Comparison of ENCODE assay signal across 2 cellular contexts in genomic region chr14:32762886-32763285, GRCh38.
TF ChIP-seq lines count a peak whose summit lies in the region.

No MANE protein-coding gene starts in this region.

TF ChIP-seq in SK-N-SH, 30 proteins besides CTCF, POLR2A, EP300 and RAD21 (continued from another document):
- no peak for TF ChIP-seq REST (IDR thresholded peaks at IDR 0.05; ENCODE audit: low read depth, low read length)
- no peak for TF ChIP-seq TCF12 (IDR thresholded peaks at IDR 0.05)
- TF ChIP-seq, protein P1, sequence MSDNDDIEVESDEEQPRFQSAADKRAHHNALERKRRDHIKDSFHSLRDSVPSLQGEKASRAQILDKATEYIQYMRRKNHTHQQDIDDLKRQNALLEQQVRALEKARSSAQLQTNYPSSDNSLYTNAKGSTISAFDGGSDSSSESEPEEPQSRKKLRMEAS (IDR thresholded peaks at IDR 0.05; ENCODE audit: low read depth) = no peak
- TF ChIP-seq RCOR1 (IDR thresholded peaks at IDR 0.05; ENCODE audit: low read length) = no peak
- TF ChIP-seq EZH2phosphoT487 (IDR thresholded peaks at IDR 0.05; ENCODE audit: borderline replicate concordance, low read depth) = no peak
- TF ChIP-seq RXRA (IDR thresholded peaks at IDR 0.05; ENCODE audit: borderline replicate concordance, low read depth) = no peak
- TF ChIP-seq POLR2AphosphoS5 (IDR thresholded peaks at IDR 0.05; ENCODE audit: low read depth, low read length) = no peak
- TF ChIP-seq SMC3 (IDR thresholded peaks at IDR 0.05; ENCODE audit: low read depth, low read length) = no peak
- no peak for TF ChIP-seq FOSL2 (IDR thresholded peaks at IDR 0.05; ENCODE audit: borderline replicate concordance, low read depth)
- TF ChIP-seq TEAD4 (IDR thresholded peaks at IDR 0.05; ENCODE audit: borderline replicate concordance, insufficient read depth) = no peak
- no peak for TF ChIP-seq MEF2A (IDR thresholded peaks at IDR 0.05; ENCODE audit: borderline replicate concordance, low read depth)
- TF ChIP-seq JUND (IDR thresholded peaks at IDR 0.05) = no peak
- no peak for TF ChIP-seq ELF1 (IDR thresholded peaks at IDR 0.05)

TF ChIP-seq in SK-N-SH treated with all-trans-retinoic acid at 6 μM for 48 hours, 23 proteins besides CTCF, POLR2A, EP300 and RAD21 (continued from another document):
- TF ChIP-seq TSHZ2 (CRISPR knock-in tag; IDR thresholded peaks at IDR 0.05) (no peak), TOX (CRISPR knock-in tag; IDR thresholded peaks at IDR 0.05; ENCODE audit: borderline replicate concordance) (no peak)
